In genomic region chr10:130834170-130834569, GRCh38 we compare ENCODE assay signal across 2 cellular contexts.
TF ChIP-seq lines count a peak whose summit lies in the region.

No MANE protein-coding gene starts in this region.

TF ChIP-seq in GM12878, 131 proteins besides CTCF, POLR2A, EP300 and RAD21 (continued from another document):
- TF ChIP-seq, protein P1, sequence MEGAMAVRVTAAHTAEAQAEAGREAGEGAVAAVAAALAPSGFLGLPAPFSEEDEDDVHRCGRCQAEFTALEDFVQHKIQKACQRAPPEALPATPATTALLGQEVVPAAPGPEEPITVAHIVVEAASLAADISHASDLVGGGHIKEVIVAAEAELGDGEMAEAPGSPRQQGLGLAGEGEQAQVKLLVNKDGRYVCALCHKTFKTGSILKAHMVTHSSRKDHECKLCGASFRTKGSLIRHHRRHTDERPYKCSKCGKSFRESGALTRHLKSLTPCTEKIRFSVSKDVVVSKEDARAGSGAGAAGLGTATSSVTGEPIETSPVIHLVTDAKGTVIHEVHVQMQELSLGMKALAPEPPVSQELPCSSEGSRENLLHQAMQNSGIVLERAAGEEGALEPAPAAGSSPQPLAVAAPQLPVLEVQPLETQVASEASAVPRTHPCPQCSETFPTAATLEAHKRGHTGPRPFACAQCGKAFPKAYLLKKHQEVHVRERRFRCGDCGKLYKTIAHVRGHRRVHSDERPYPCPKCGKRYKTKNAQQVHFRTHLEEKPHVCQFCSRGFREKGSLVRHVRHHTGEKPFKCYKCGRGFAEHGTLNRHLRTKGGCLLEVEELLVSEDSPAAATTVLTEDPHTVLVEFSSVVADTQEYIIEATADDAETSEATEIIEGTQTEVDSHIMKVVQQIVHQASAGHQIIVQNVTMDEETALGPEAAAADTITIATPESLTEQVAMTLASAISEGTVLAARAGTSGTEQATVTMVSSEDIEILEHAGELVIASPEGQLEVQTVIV (IDR thresholded peaks at IDR 0.05; ENCODE audit: borderline replicate concordance, partially characterized antibody): no peak

TF ChIP-seq in liver, 16 proteins besides CTCF, POLR2A, EP300 and RAD21 (continued from another document):
- peak; percentile 65 for TF ChIP-seq REST (IDR thresholded peaks at IDR 0.05)
